Comparison of ENCODE assay signal across 24 cellular contexts in genomic region chr2:147479363-147479762, GRCh38.
"Had no signal": no experiment of that assay in that cellular context is flagged by ENCODE, and none has a peak within 500 bp of the region (broad histone marks: within the 10 kb centered on the region; RNA-seq: fewer than 3 reads in every experiment).

No MANE protein-coding gene starts in this region.

- ATAC-seq: heart left ventricle; left colon; left ventricle myocardium superior; lower lobe of right lung; naive thymus-derived CD8-positive, alpha-beta T cell; pancreas; sciatic nerve; stimulated activated effector memory CD8-positive, alpha-beta T cell treated with anti-CD3 and anti-CD28 coated beads, Interleukin-12 subunit alpha, Interleukin-12 subunit beta, amount 100 ng/mL, for 72 hours had no signal

- H3K27me3 ChIP-seq: pancreas, spleen, suprapubic skin, tibial nerve, uterus had no signal

- H3K4me1 ChIP-seq: lower lobe of right lung, pancreas, prostate gland, spleen, suprapubic skin, tibial nerve, uterus had no signal

- H3K4me3 ChIP-seq: heart left ventricle, lower lobe of right lung, pancreas, prostate gland, spleen, suprapubic skin, thoracic aorta, tibial nerve, uterus had no signal

- DNase-seq: heart left ventricle; hypothalamus; immature natural killer cell; left colon; left ventricle myocardium superior; lower lobe of right lung; mammary epithelial cell; mesenchymal stem cell; naive thymus-derived CD8-positive, alpha-beta T cell; nucleus accumbens; pancreas; posterior cingulate gyrus; small intestine; spleen; stimulated activated CD4-positive, alpha-beta T cell treated with anti-CD3 and anti-CD28 coated beads, Interleukin-4, amount 100 ng/mL, for 24 hours; stimulated activated naive CD4-positive, alpha-beta T cell; uterus had no signal

- FAIRE-seq: islet of Langerhans, pancreas, small intestine had no signal

- H3K36me3 ChIP-seq: heart left ventricle, lower lobe of right lung, pancreas, prostate gland, spleen, suprapubic skin, thoracic aorta, tibial nerve, uterus had no signal

- H3K27ac ChIP-seq: heart left ventricle, lower lobe of right lung, pancreas, prostate gland, spleen, suprapubic skin, thoracic aorta, tibial nerve, uterus had no signal

- H3K9me3 ChIP-seq: heart left ventricle, lower lobe of right lung, pancreas, prostate gland, spleen, suprapubic skin, thoracic aorta, tibial nerve, uterus had no signal
